ENCODE assay signal across 10 cellular contexts in genomic region chr15:33649217-33649933, GRCh38.
"Had no signal": no experiment of that assay in that cellular context is flagged by ENCODE, and none has a peak within 500 bp of the region (broad histone marks: within the 10 kb centered on the region; RNA-seq: fewer than 3 reads in every experiment).

No MANE protein-coding gene starts in this region.

- H3K9me3 Mint-ChIP-seq: endodermal cell; nephron progenitor cell; stimulated activated memory B cell treated with anti-CD40 and anti-IgM and Interleukin-4, amounts not matched to agents 10 μg/mL and 1 μg/mL and 100 μg/mL, for 72 hours had no signal

- H3K27ac Mint-ChIP-seq: endodermal cell; naive thymus-derived CD4-positive, alpha-beta T cell; nephron progenitor cell; stimulated activated memory B cell treated with anti-CD40 and anti-IgM and Interleukin-4, amounts not matched to agents 10 μg/mL and 1 μg/mL and 100 μg/mL, for 72 hours had no signal

- ATAC-seq: heart right ventricle; naive thymus-derived CD4-positive, alpha-beta T cell; stimulated activated memory B cell treated with anti-CD40 and anti-IgM and Interleukin-4, amounts not matched to agents 10 μg/mL and 1 μg/mL and 100 μg/mL, for 72 hours had no signal

- H3K36me3 Mint-ChIP-seq: naive thymus-derived CD4-positive, alpha-beta T cell; stimulated activated memory B cell treated with anti-CD40 and anti-IgM and Interleukin-4, amounts not matched to agents 10 μg/mL and 1 μg/mL and 100 μg/mL, for 72 hours had no signal

- DNase-seq: effector CD4-positive, alpha-beta T cell; endodermal cell; heart right ventricle; islet precursor cell; mammary epithelial cell; naive thymus-derived CD4-positive, alpha-beta T cell; nephron progenitor cell; sigmoid colon; stimulated activated CD4-positive, alpha-beta T cell treated with anti-CD3 and anti-CD28 coated beads, Interleukin-4, amount 100 ng/mL, for 1 hour had no signal

- H3K4me3 Mint-ChIP-seq: endodermal cell; naive thymus-derived CD4-positive, alpha-beta T cell; nephron progenitor cell; stimulated activated memory B cell treated with anti-CD40 and anti-IgM and Interleukin-4, amounts not matched to agents 10 μg/mL and 1 μg/mL and 100 μg/mL, for 72 hours had no signal

- H3K4me1 Mint-ChIP-seq: endodermal cell; naive thymus-derived CD4-positive, alpha-beta T cell; stimulated activated memory B cell treated with anti-CD40 and anti-IgM and Interleukin-4, amounts not matched to agents 10 μg/mL and 1 μg/mL and 100 μg/mL, for 72 hours had no signal
